8 cellular contexts compared by ENCODE assay signal in the genomic region with DNA sequence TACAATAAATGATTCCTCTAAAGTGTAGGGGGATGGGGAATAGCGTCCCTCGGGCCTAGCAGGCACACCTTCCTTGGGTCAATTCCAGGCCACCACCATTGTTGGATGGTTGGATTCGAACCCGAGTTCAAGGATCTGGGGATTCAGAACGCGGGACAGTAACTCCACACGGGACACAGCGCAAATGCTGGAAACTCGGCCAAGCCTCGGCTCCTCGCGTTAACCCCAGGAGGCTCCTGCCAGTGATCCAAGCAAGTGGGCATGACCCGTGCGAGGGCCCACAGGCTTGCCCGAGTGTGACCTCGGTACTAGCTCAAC. TPM values are rescaled to one million over a fixed set of nuclear protein-coding genes. Genes with fewer than 3 reads are reported as not detected.
A peak's percentile ranks its signal among the peaks of the same experiment; 100 is the strongest.
DNase-seq lines count a peak whose midpoint lies in the region; ATAC-seq, FAIRE-seq and TF ChIP-seq lines count a peak whose summit lies in the region.

No MANE protein-coding gene starts in this region.

- intact Hi-C loops in dendritic cell treated with granulocyte-macrophage colony-stimulating factor and Interleukin-4, amounts not matched to agents 40 ng/mL and 50 ng/mL, for 4 days (cut with micrococcal nuclease), result loop anchor here (2.0 to 5.0 kb wide), 2 partner anchors 100 to 285 kb away; no protein-coding TSS in a partner anchor

- ATAC-seq in naive thymus-derived CD8-positive, alpha-beta T cell, result no peak
- no peak for ATAC-seq in HG03280 (IDR thresholded peaks at IDR 0.05; ENCODE audit: unreplicated experiment)
- ATAC-seq in GM21528 (IDR thresholded peaks at IDR 0.05; ENCODE audit: low FRiP score, unreplicated experiment), result no peak

- FAIRE-seq in D721Med (lab: Jason Lieb, UNC), result no peak

- POLR2A ChIA-PET in AG04449 (lab: Yijun Ruan, JAX), result interaction anchor here (1.7 to 2.0 kb wide), 3 partner anchors 8 to 86 kb away, joined by 8 to 18 read pairs (median 9); partner anchors contain the start of gene MAPK7
- POLR2A ChIA-PET in naive thymus-derived CD8-positive, alpha-beta T cell (lab: Charles Lee), result interaction anchor here (2.7 kb wide), 1 partner anchor 16 kb away, joined by 42 read pairs; the partner anchor contains the start of gene MAPK7

- CTCF ChIA-PET in AG04449 (lab: Yijun Ruan, JAX), result interaction anchor here (1.4 to 14.4 kb wide), 16 partner anchors 10 to 408 kb away, joined by 3 to 293 read pairs (median 13); partner anchors contain the start of genes MAPK7 and MFAP4

- H3K4me1 Mint-ChIP-seq in dendritic cell treated with granulocyte-macrophage colony-stimulating factor and Interleukin-4, amounts not matched to agents 40 ng/mL and 50 ng/mL, for 4 days (ENCODE audit: low read depth), result no peaks in the 10 kb centered on the region
- H3K4me1 Mint-ChIP-seq in naive thymus-derived CD8-positive, alpha-beta T cell, result peaks cover 3 to 15% (median 7%) of the 10 kb centered on the region in 4 donors

- peaks cover 8% of the 10 kb centered on the region for H3K4me1 ChIP-seq in KMS-11 (ENCODE audit: low read depth, poor library complexity, severe bottlenecking)

- no peak overlapping the region for H3K27ac Mint-ChIP-seq in dendritic cell treated with granulocyte-macrophage colony-stimulating factor and Interleukin-4, amounts not matched to agents 40 ng/mL and 50 ng/mL, for 4 days
- H3K27ac Mint-ChIP-seq in naive thymus-derived CD8-positive, alpha-beta T cell, result peak overlapping the region in 7 of 10 donors; percentile 50 to 91 (median 82)

- H3K4me3 Mint-ChIP-seq in dendritic cell treated with granulocyte-macrophage colony-stimulating factor and Interleukin-4, amounts not matched to agents 40 ng/mL and 50 ng/mL, for 4 days, result peak overlapping the region; percentile 27
- peak overlapping the region; percentile 72 to 97 (median 84) for H3K4me3 Mint-ChIP-seq in naive thymus-derived CD8-positive, alpha-beta T cell

- no peak for DNase-seq in AG04449 (ENCODE audit: low read depth, low spot score)
- DNase-seq in naive thymus-derived CD8-positive, alpha-beta T cell, result no peak
- no peak for DNase-seq in SKM-1 treated with dmso at 0.1 percent for 144 hours (lab: John Stamatoyannopoulos, UW; ENCODE audit: unreplicated experiment)
- DNase-seq in D721Med (ENCODE audit: insufficient read length, low spot score), result no peak

- peak overlapping the region; percentile 81 for H3K9ac ChIP-seq in KMS-11

- H3K79me2 ChIP-seq in KMS-11 (ENCODE audit: insufficient read depth, low read depth), result no peaks in the 10 kb centered on the region

- peak overlapping the region; percentile 73 for H3K4me2 ChIP-seq in KMS-11

- H3K27ac ChIP-seq in KMS-11, result peak overlapping the region; percentile 68; the same call in 1 of the 2 replicates

- H3K27me3 ChIP-seq in KMS-11 (ENCODE audit: insufficient read depth, low read depth), result no peaks in the 10 kb centered on the region

- peak overlapping the region; percentile 93 for H2AFZ ChIP-seq in KMS-11 (ENCODE audit: low read depth)

- no peaks in the 10 kb centered on the region for H4K20me1 ChIP-seq in KMS-11 (ENCODE audit: insufficient read depth)

- no peaks in the 10 kb centered on the region for H3K36me3 Mint-ChIP-seq in dendritic cell treated with granulocyte-macrophage colony-stimulating factor and Interleukin-4, amounts not matched to agents 40 ng/mL and 50 ng/mL, for 4 days (ENCODE audit: low read depth)
- H3K36me3 Mint-ChIP-seq in naive thymus-derived CD8-positive, alpha-beta T cell, result peaks cover 0 to 2% (median 0%) of the 10 kb centered on the region in 3 donors

- peaks cover 69% of the 10 kb centered on the region for H3K27me3 Mint-ChIP-seq in dendritic cell treated with granulocyte-macrophage colony-stimulating factor and Interleukin-4, amounts not matched to agents 40 ng/mL and 50 ng/mL, for 4 days
- H3K27me3 Mint-ChIP-seq in naive thymus-derived CD8-positive, alpha-beta T cell, result peaks cover 12 to 49% (median 23%) of the 10 kb centered on the region in 5 donors

- H3K4me3 ChIP-seq in AG04449 (ENCODE audit: low read depth, low read length), result peak overlapping the region; percentile 90
- H3K4me3 ChIP-seq in KMS-11 (IDR thresholded peaks at IDR 0.05; ENCODE audit: insufficient read depth, low read depth, low read length), result no peak overlapping the region

- no peaks in the 10 kb centered on the region for H3K36me3 ChIP-seq in KMS-11 (ENCODE audit: insufficient read depth)

- TF ChIP-seq CTCF in AG04449 (IDR thresholded peaks at IDR 0.05; ENCODE audit: insufficient read depth, low read length, missing control alignments) (no peak), KMS-11 (conservative IDR thresholded peaks at IDR 0.05; ENCODE audit: low read depth, low read length) (no peak), D721Med (IDR thresholded peaks at IDR 0.05; ENCODE audit: insufficient read depth, missing control alignments) (no peak)

- no peaks in the 10 kb centered on the region for H3K9me3 Mint-ChIP-seq in dendritic cell treated with granulocyte-macrophage colony-stimulating factor and Interleukin-4, amounts not matched to agents 40 ng/mL and 50 ng/mL, for 4 days
- peaks cover 0 to 2% (median 0%) of the 10 kb centered on the region in 9 donors for H3K9me3 Mint-ChIP-seq in naive thymus-derived CD8-positive, alpha-beta T cell

RNA-seq across cellular contexts. Expression of gene B9D1, which starts 0.6 kb away (rescaled TPM):
- 1 to 10 TPM; 1.9 to 3.1 TPM for total RNA-seq in naive thymus-derived CD8-positive, alpha-beta T cell
- polyA plus RNA-seq in naive thymus-derived CD8-positive, alpha-beta T cell, result 1 to 10 TPM in 1 of 3 donors, under 1 TPM in 2; 0.75 to 1.8 (median 0.91) TPM

RNA-seq across cellular contexts. Expression of gene MAPK7, which starts 16.4 kb away (rescaled TPM):
- 10 to 100 TPM; 21.2 to 22.2 TPM for total RNA-seq in naive thymus-derived CD8-positive, alpha-beta T cell
- polyA plus RNA-seq in naive thymus-derived CD8-positive, alpha-beta T cell, result 1 to 10 TPM; 2.9 to 7.7 (median 3.1) TPM

RNA-seq across cellular contexts. Expression of gene MFAP4, which starts 25.1 kb away (rescaled TPM):
- not detected for total RNA-seq in naive thymus-derived CD8-positive, alpha-beta T cell
- polyA plus RNA-seq in naive thymus-derived CD8-positive, alpha-beta T cell, result not detected

RNA-seq across cellular contexts. Expression of gene RNF112, which starts 49.1 kb away (rescaled TPM):
- 1 to 10 TPM; 1.3 to 2.2 TPM for total RNA-seq in naive thymus-derived CD8-positive, alpha-beta T cell
- polyA plus RNA-seq in naive thymus-derived CD8-positive, alpha-beta T cell, result under 1 TPM in 1 of 3 donors, not detected in 2; 0.22 TPM
